In genomic region chr1:54012862-54013261, GRCh38 we compare ENCODE assay signal across 27 cellular contexts. TPM values are rescaled to one million over a fixed set of nuclear protein-coding genes. Genes with fewer than 3 reads are reported as not detected.
"Had no signal": no experiment of that assay in that cellular context is flagged by ENCODE, and none has a peak within 500 bp of the region (broad histone marks: within the 10 kb centered on the region; RNA-seq: fewer than 3 reads in every experiment).

No MANE protein-coding gene starts in this region.

- H3K4me3 Mint-ChIP-seq: dendritic cell treated with granulocyte-macrophage colony-stimulating factor and Interleukin-4, amounts not matched to agents 40 ng/mL and 50 ng/mL, for 4 days; effector memory CD8-positive, alpha-beta T cell; naive thymus-derived CD4-positive, alpha-beta T cell; nephron progenitor cell; stimulated activated effector memory CD8-positive, alpha-beta T cell treated with anti-CD3 and anti-CD28 coated beads, Interleukin-12 subunit alpha, Interleukin-12 subunit beta, amount 100 ng/mL, for 72 hours; type B pancreatic cell had no signal

- H3K27ac ChIP-seq: heart right ventricle, neutrophil, pancreas, right lobe of liver, suprapubic skin, thyroid gland, vagina had no signal

- ATAC-seq: effector memory CD8-positive, alpha-beta T cell; heart right ventricle; left ventricle myocardium superior; naive thymus-derived CD4-positive, alpha-beta T cell; pancreas; right lobe of liver; stimulated activated effector memory CD8-positive, alpha-beta T cell treated with anti-CD3 and anti-CD28 coated beads, Interleukin-12 subunit alpha, Interleukin-12 subunit beta, amount 100 ng/mL, for 72 hours; stimulated activated naive CD8-positive, alpha-beta T cell treated with anti-CD3 and anti-CD28 coated beads, Interleukin-15, Interleukin-2, amounts not matched to agents 100 U/mL and 50 U/mL, for 24 hours had no signal

- H3K4me1 ChIP-seq: heart right ventricle, pancreas, vagina had no signal

- FAIRE-seq: colon, pancreas had no signal

- H3K4me3 ChIP-seq: heart right ventricle, pancreas, right lobe of liver, suprapubic skin, thyroid gland, vagina had no signal

- H3K27me3 ChIP-seq: neutrophil, pancreas, right lobe of liver, thyroid gland, vagina had no signal

- H3K9me3 Mint-ChIP-seq: dendritic cell treated with granulocyte-macrophage colony-stimulating factor and Interleukin-4, amounts not matched to agents 40 ng/mL and 50 ng/mL, for 4 days; effector memory CD8-positive, alpha-beta T cell; naive thymus-derived CD4-positive, alpha-beta T cell; nephron progenitor cell; stimulated activated effector memory CD8-positive, alpha-beta T cell treated with anti-CD3 and anti-CD28 coated beads, Interleukin-12 subunit alpha, Interleukin-12 subunit beta, amount 100 ng/mL, for 72 hours; type B pancreatic cell had no signal

- H3K4me1 Mint-ChIP-seq: stimulated activated effector memory CD8-positive, alpha-beta T cell treated with anti-CD3 and anti-CD28 coated beads, Interleukin-12 subunit alpha, Interleukin-12 subunit beta, amount 100 ng/mL, for 72 hours had no signal

- H3K36me3 Mint-ChIP-seq: naive thymus-derived CD4-positive, alpha-beta T cell; stimulated activated effector memory CD8-positive, alpha-beta T cell treated with anti-CD3 and anti-CD28 coated beads, Interleukin-12 subunit alpha, Interleukin-12 subunit beta, amount 100 ng/mL, for 72 hours; type B pancreatic cell had no signal

- H3K36me3 ChIP-seq: heart right ventricle, neutrophil, pancreas, right lobe of liver, suprapubic skin, thyroid gland, vagina had no signal

- H3K27me3 Mint-ChIP-seq: type B pancreatic cell had no signal

- H3K27ac Mint-ChIP-seq: dendritic cell treated with granulocyte-macrophage colony-stimulating factor and Interleukin-4, amounts not matched to agents 40 ng/mL and 50 ng/mL, for 4 days; effector memory CD8-positive, alpha-beta T cell; naive thymus-derived CD4-positive, alpha-beta T cell; nephron progenitor cell; progenitor cell of endocrine pancreas; stimulated activated effector memory CD8-positive, alpha-beta T cell treated with anti-CD3 and anti-CD28 coated beads, Interleukin-12 subunit alpha, Interleukin-12 subunit beta, amount 100 ng/mL, for 72 hours had no signal

- H3K9me3 ChIP-seq: heart right ventricle, neutrophil, pancreas, right lobe of liver, suprapubic skin, thyroid gland, vagina had no signal

- DNase-seq: cerebellar nuclear complex; effector memory CD8-positive, alpha-beta T cell; foreskin melanocyte; heart right ventricle; hypothalamus; left ventricle myocardium superior; mesendoderm; naive thymus-derived CD4-positive, alpha-beta T cell; nephron progenitor cell; pancreas; stimulated activated CD4-positive, alpha-beta T cell treated with anti-CD3 and anti-CD28 coated beads, Interleukin-4, amount 100 ng/mL, for 1 hour; stimulated activated CD8-positive, alpha-beta memory T cell treated with anti-CD3 and anti-CD28 coated beads, Interleukin-4, amount 100 ng/mL, for 48 hours; stimulated activated naive CD8-positive, alpha-beta T cell treated with anti-CD3 and anti-CD28 coated beads, Interleukin-15, Interleukin-2, amounts not matched to agents 100 U/mL and 50 U/mL, for 24 hours; thyroid gland had no signal

RNA-seq across cellular contexts. Expression of gene LDLRAD1, which starts 5.1 kb away (rescaled TPM):
- total RNA-seq: epithelial cell of proximal tubule; heart right ventricle; left ventricle myocardium superior; lung microvascular endothelial cell; mononuclear cell; naive thymus-derived CD4-positive, alpha-beta T cell; renal cortical epithelial cell; thyroid gland; vagina had no signal
- polyA plus RNA-seq: heart right ventricle; naive thymus-derived CD4-positive, alpha-beta T cell had no signal
